17 cellular contexts compared by ENCODE assay signal in the genomic region with DNA sequence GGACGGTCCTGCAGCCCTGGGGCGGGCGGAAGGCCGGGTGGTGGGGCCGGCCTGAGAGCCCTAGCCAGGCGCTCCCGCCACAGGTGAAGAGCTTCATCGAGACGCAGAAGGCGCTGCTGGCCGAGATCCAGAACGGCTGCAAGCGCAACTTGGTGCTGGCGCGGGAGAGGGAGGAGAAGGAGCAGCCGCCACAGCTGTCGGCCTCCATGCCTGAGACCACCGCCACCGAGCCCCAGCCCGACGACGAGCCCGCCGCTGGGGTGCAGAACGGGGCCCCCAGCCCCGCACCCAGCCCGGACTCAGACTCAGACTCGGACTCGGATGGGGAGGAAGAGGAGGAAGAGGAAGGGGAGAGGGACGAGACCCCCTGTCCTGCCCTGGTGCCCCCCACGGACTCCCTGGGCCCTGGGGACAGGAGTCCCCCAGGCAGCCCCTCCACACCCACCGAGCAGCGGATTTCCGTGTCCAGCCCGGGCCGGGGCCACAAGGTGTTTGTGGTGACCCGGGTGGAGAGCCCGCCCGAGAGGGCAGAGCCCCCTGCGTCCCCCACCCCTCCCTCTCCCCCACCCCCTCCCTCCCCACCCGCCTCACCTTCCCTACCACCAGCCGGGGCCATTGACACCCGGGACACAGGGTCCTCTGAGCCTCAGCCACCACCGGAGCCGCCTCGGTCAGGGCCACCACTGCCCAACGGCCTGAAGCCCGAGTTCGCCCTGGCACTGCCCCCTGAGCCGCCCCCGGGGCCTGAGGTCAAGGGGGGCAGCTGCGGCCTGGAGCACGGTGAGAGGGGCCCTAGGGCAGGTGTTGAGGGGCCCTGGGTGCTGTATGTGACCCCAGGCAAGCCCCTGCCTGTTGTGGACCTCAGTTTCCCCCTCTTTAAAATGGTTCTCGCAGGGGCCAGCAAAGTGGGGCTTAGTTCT. TPM values are rescaled to one million over a fixed set of nuclear protein-coding genes. Genes with fewer than 3 reads are reported as not detected.
"Had no signal": no experiment of that assay in that cellular context is flagged by ENCODE, and none has a peak within 500 bp of the region (broad histone marks: within the 10 kb centered on the region; RNA-seq: fewer than 3 reads in every experiment).

No MANE protein-coding gene starts in this region.

- H3K36me3 ChIP-seq: uterus had no signal

- H3K27ac ChIP-seq: ascending aorta, gastroesophageal sphincter, hepatocyte, spleen, thoracic aorta, uterus had no signal

- DNase-seq: activated CD4-positive, alpha-beta T cell treated with anti-CD3 and anti-CD28 coated beads for 4 hours; activated CD4-positive, alpha-beta T cell treated with anti-CD3 and anti-CD28 coated beads, Interleukin-2, amount 50 U/mL, for 4 hours; activated effector memory CD4-positive, alpha-beta T cell treated with Interleukin-2 at 50 U/mL for 16 hours; activated naive CD4-positive, alpha-beta T cell treated with Interleukin-2 at 50 U/mL for 16 hours; immature natural killer cell; naive B cell; nucleus accumbens; right cardiac atrium; spleen; stimulated activated naive CD4-positive, alpha-beta T cell treated with Interleukin-2 at 50 U/mL for 16 hours; uterus had no signal

- H3K4me2 ChIP-seq: hepatocyte had no signal

- FAIRE-seq: endothelial cell of umbilical vein had no signal

- ATAC-seq: gastroesophageal sphincter, right cardiac atrium had no signal

- H3K9me3 ChIP-seq: ascending aorta, gastroesophageal sphincter, spleen, thoracic aorta, uterus had no signal

- H3K27me3 ChIP-seq: ascending aorta, hepatocyte, uterus had no signal

- H2AFZ ChIP-seq: hepatocyte had no signal

- H3K4me3 ChIP-seq: ascending aorta, gastroesophageal sphincter, hepatocyte, spleen, thoracic aorta, uterus had no signal

- H3K79me2 ChIP-seq: hepatocyte had no signal

- H3K4me1 ChIP-seq: ascending aorta, gastroesophageal sphincter, spleen, uterus had no signal

RNA-seq across cellular contexts. Expression of a gene that starts 15.3 kb away (rescaled TPM):
- total RNA-seq: ascending aorta, endothelial cell of umbilical vein had no signal
- polyA plus RNA-seq: fibroblast of lung had no signal
